1 cellular context compared by ENCODE assay signal in genomic region chr16:85715169-85716015, GRCh38.
TF ChIP-seq lines count a peak whose summit lies in the region.

No MANE protein-coding gene starts in this region.

TF ChIP-seq in WTC11, 78 proteins besides CTCF, POLR2A, EP300 and RAD21 (continued from another document):
- TF ChIP-seq E2F1 (CRISPR knock-in tag; IDR thresholded peaks at IDR 0.05), result no peak
- TF ChIP-seq NFYB (CRISPR knock-in tag; conservative IDR thresholded peaks at IDR 0.05; ENCODE audit: low read depth), result no peak
- no peak for TF ChIP-seq JAZF1 (CRISPR knock-in tag; IDR thresholded peaks at IDR 0.05)
- TF ChIP-seq ELF4 (CRISPR knock-in tag; IDR thresholded peaks at IDR 0.05; ENCODE audit: low read depth), result no peak
